Comparison of ENCODE assay signal across 8 cellular contexts in genomic region chr14:95515080-95515489, GRCh38. TPM values are rescaled to one million over a fixed set of nuclear protein-coding genes. Genes with fewer than 3 reads are reported as not detected.
A peak's percentile ranks its signal among the peaks of the same experiment; 100 is the strongest.
DNase-seq lines count a peak whose midpoint lies in the region; ATAC-seq and TF ChIP-seq lines count a peak whose summit lies in the region.

No MANE protein-coding gene starts in this region.

- intact Hi-C loops in breast epithelium (cut with DNase I; ENCODE audit: low total_unique reads): loop anchor here (10.0 kb wide), 1 partner anchor 70 kb away; no protein-coding TSS in a partner anchor
- intact Hi-C loops in right lobe of liver (cut with DNase I): no loop called here

- H3K27ac ChIP-seq in breast epithelium (peak overlapping the region; percentile 79 to 93), right lobe of liver (peak overlapping the region in 2 of 3 donors; percentile 62 to 67), thoracic aorta (peak overlapping the region; percentile 36 to 79)

- WGBS in right lobe of liver (ENCODE audit: insufficient coverage, low coverage, low lambda C conversion rate, missing lambda C conversion rate): 20% methylated on average over 3 of the region's 9 CpGs

- H3K4me3 ChIP-seq in breast epithelium (peak overlapping the region; percentile 79 to 94 (median 81)), right lobe of liver (peak overlapping the region in 2 of 3 donors; percentile 81 to 89), thoracic aorta (peak overlapping the region; percentile 79)

- H3K36me3 ChIP-seq in breast epithelium: no peaks in the 10 kb centered on the region
- no peaks in the 10 kb centered on the region for H3K36me3 ChIP-seq in right lobe of liver
- H3K36me3 ChIP-seq in thoracic aorta: no peaks in the 10 kb centered on the region

- ATAC-seq in right lobe of liver: peak; percentile 10 to 34 (median 24)
- ATAC-seq in thoracic aorta (ENCODE audit: insufficient number of reproducible peaks, low FRiP score, low read depth): no peak
- ATAC-seq in GM18498 (IDR thresholded peaks at IDR 0.05; ENCODE audit: unreplicated experiment): no peak
- no peak for ATAC-seq in GM19023 (IDR thresholded peaks at IDR 0.05; ENCODE audit: unreplicated experiment)

- TF ChIP-seq POLR2A in breast epithelium (IDR thresholded peaks at IDR 0.05): no peak
- TF ChIP-seq POLR2A in right lobe of liver (IDR thresholded peaks at IDR 0.05): no peak

- DNase-seq in ELF-1 (ENCODE audit: low read depth, low spot score): peak; percentile 90
- peak; percentile 52 for DNase-seq in NCI-H1105 (lab: John Stamatoyannopoulos, UW)
- DNase-seq in breast epithelium (ENCODE audit: low spot score in 2 of 2): no peak
- DNase-seq in right lobe of liver: peak in 1 of 3 donors; percentile 35
- DNase-seq in thoracic aorta (ENCODE audit: low spot score): no peak
- DNase-seq in NOMO-1 treated with DMSO at 0.1 percent for 48 hours (lab: John Stamatoyannopoulos, UW; ENCODE audit: unreplicated experiment): no peak

- TF ChIP-seq CTCF in breast epithelium (IDR thresholded peaks at IDR 0.05): no peak
- no peak for TF ChIP-seq CTCF in right lobe of liver (IDR thresholded peaks at IDR 0.05)
- TF ChIP-seq CTCF in thoracic aorta (IDR thresholded peaks at IDR 0.05): no peak

- H3K9me3 ChIP-seq in breast epithelium (no peaks in the 10 kb centered on the region), right lobe of liver (no peaks in the 10 kb centered on the region), thoracic aorta (no peaks in the 10 kb centered on the region)

- H3K4me1 ChIP-seq in breast epithelium: peaks cover 11 to 19% of the 10 kb centered on the region in 2 donors
- H3K4me1 ChIP-seq in right lobe of liver: peaks cover 0 to 31% (median 2%) of the 10 kb centered on the region in 4 donors
- H3K4me1 ChIP-seq in thoracic aorta (ENCODE audit: control insufficient read depth in 1 of 2, low read depth in 2 of 2): peaks cover 35 to 58% of the 10 kb centered on the region in 2 donors

- no peaks in the 10 kb centered on the region for H3K27me3 ChIP-seq in breast epithelium
- no peaks in the 10 kb centered on the region for H3K27me3 ChIP-seq in right lobe of liver
- H3K27me3 ChIP-seq in thoracic aorta (replicated peaks; ENCODE audit: insufficient read depth): no peaks in the 10 kb centered on the region

RNA-seq across cellular contexts. Expression of gene SYNE3, which starts 1.4 kb away (rescaled TPM):
- 100 to 1,000 TPM in 1 of 3 donors, 10 to 100 TPM in 2; 13.5 to 112 (median 22.0) TPM for total RNA-seq in breast epithelium
- total RNA-seq in right lobe of liver: 10 to 100 TPM in 1 of 6 experiments, 1 to 10 TPM in 5; 3.7 to 11.6 (median 5.0) TPM
- 10 to 100 TPM; 29.5 to 43.4 TPM for total RNA-seq in thoracic aorta

RNA-seq across cellular contexts. Expression of gene GLRX5, which starts 19.8 kb away (rescaled TPM):
- 10 to 100 TPM; 29.1 to 36.1 (median 33.6) TPM for total RNA-seq in breast epithelium
- total RNA-seq in right lobe of liver: 10 to 100 TPM; 31.4 to 48.5 (median 40.2) TPM
- 10 to 100 TPM; 19.6 to 22.9 TPM for total RNA-seq in thoracic aorta

Comparison
In these comparisons a context has a peak if more than half of its experiments do, and no peak if none do; other contexts are left out.
1. DNase-seq: peak in ELF-1 (single experiment) and NCI-H1105 (single experiment); none in breast epithelium (0 of 2), thoracic aorta (single experiment) and NOMO-1 treated with DMSO at 0.1 percent for 48 hours (single experiment).
2. ATAC-seq: peak in right lobe of liver (4 of 4); none in thoracic aorta (single experiment), GM18498 (single experiment) and GM19023 (single experiment).
3. Peak in every context shown above with its lines, with median percentiles within 50 percentile points of each other: H3K27ac ChIP-seq and H3K4me3 ChIP-seq.